18 cellular contexts compared by ENCODE assay signal in genomic region chr18:3283253-3283863, GRCh38. TPM values are rescaled to one million over a fixed set of nuclear protein-coding genes. Genes with fewer than 3 reads are reported as not detected.
DNase-seq lines count a peak whose midpoint lies in the region; ATAC-seq and TF ChIP-seq lines count a peak whose summit lies in the region.
"Had no signal": no experiment of that assay in that cellular context is flagged by ENCODE, and none has a peak within 500 bp of the region (broad histone marks: within the 10 kb centered on the region; RNA-seq: fewer than 3 reads in every experiment).

No MANE protein-coding gene starts in this region.

- H3K4me3 ChIP-seq in WERI-Rb-1 (ENCODE audit: low read depth, low read length) (no peak overlapping the region), gastrocnemius medialis (peak overlapping the region in 3 of 4 donors; percentile 27 to 39 (median 34))
- H3K4me3 ChIP-seq: BLaER1, Peyer's patch, skin epidermis, vagina had no signal

- H3K4me3 Mint-ChIP-seq in activated naive CD8-positive, alpha-beta T cell treated with anti-CD3 and anti-CD28 coated beads for 36 hours: no peak overlapping the region
- H3K4me3 Mint-ChIP-seq: activated naive CD8-positive, alpha-beta T cell; naive B cell had no signal

- peaks cover 8% of the 10 kb centered on the region for H3K4me1 Mint-ChIP-seq in activated naive CD8-positive, alpha-beta T cell treated with anti-CD3 and anti-CD28 coated beads for 36 hours

- no peak for TF ChIP-seq CTCF in WERI-Rb-1 (IDR thresholded peaks at IDR 0.05; ENCODE audit: low read depth, low read length)
- TF ChIP-seq CTCF in gastrocnemius medialis (IDR thresholded peaks at IDR 0.05 in 4 of 5, conservative IDR thresholded peaks at IDR 0.05 in 1 of 5): no peak

- H3K9me3 ChIP-seq in WERI-Rb-1 (ENCODE audit: severe bottlenecking) (no peaks in the 10 kb centered on the region), gastrocnemius medialis (no peaks in the 10 kb centered on the region)
- H3K9me3 ChIP-seq: Peyer's patch, vagina had no signal

- intact Hi-C loops in gastrocnemius medialis (cut with DNase I; ENCODE audit: low total_unique reads): loop anchor here (2.0 kb wide), 1 partner anchor 171 kb away; no protein-coding TSS in a partner anchor

- in situ Hi-C loops in gastrocnemius medialis (cut with MboI; ENCODE audit: low sequenced_read_pairs in 4 of 4): loop anchor here (5.0 to 10.0 kb wide), 5 partner anchors 161 to 384 kb away; partner anchors contain the start of gene TGIF1 (in 2 of the 4)

- H3K27me3 ChIP-seq in WERI-Rb-1 (ENCODE audit: insufficient read depth, low read depth, severe bottlenecking) (no peaks in the 10 kb centered on the region), gastrocnemius medialis (no peaks in the 10 kb centered on the region)
- H3K27me3 ChIP-seq: BLaER1, Peyer's patch, vagina had no signal

- DNase-seq in HT-29 (ENCODE audit: low spot score) (peak; percentile 65), WERI-Rb-1 (no peak), medulla oblongata (ENCODE audit: extremely low spot score) (peak; percentile 38), gastrocnemius medialis (no peak), DMS53 (lab: John Stamatoyannopoulos, UW) (no peak), NCI-H1930 (lab: John Stamatoyannopoulos, UW) (no peak)
- DNase-seq in activated naive CD8-positive, alpha-beta T cell treated with anti-CD3 and anti-CD28 coated beads for 36 hours: no peak
- DNase-seq: activated T-cell treated with anti-CD3 and anti-CD28 coated beads for 4 hours; kidney; naive B cell; NCI-H187; Peyer's patch; stimulated activated naive CD4-positive, alpha-beta T cell had no signal

- H3K27me3 Mint-ChIP-seq in activated naive CD8-positive, alpha-beta T cell treated with anti-CD3 and anti-CD28 coated beads for 36 hours: no peaks in the 10 kb centered on the region
- H3K27me3 Mint-ChIP-seq: activated naive CD8-positive, alpha-beta T cell; naive B cell had no signal

- peaks cover 3% of the 10 kb centered on the region for H3K9me3 Mint-ChIP-seq in activated naive CD8-positive, alpha-beta T cell treated with anti-CD3 and anti-CD28 coated beads for 36 hours

- ATAC-seq in gastrocnemius medialis (no peak), GM18861 (IDR thresholded peaks at IDR 0.05; ENCODE audit: unreplicated experiment) (no peak)

- H3K4me1 ChIP-seq in gastrocnemius medialis: peaks cover 9 to 10% of the 10 kb centered on the region in 2 donors
- H3K4me1 ChIP-seq: Peyer's patch, vagina had no signal

- H3K27ac ChIP-seq in WERI-Rb-1: peak overlapping the region; percentile 35
- H3K27ac ChIP-seq in gastrocnemius medialis: no peak overlapping the region
- H3K27ac ChIP-seq: BLaER1, Peyer's patch, vagina had no signal

- H3K36me3 ChIP-seq in WERI-Rb-1 (peaks cover 2% of the 10 kb centered on the region), gastrocnemius medialis (peaks cover 0 to 4% of the 10 kb centered on the region in 2 donors)

- peaks cover 6% of the 10 kb centered on the region for H3K36me3 Mint-ChIP-seq in activated naive CD8-positive, alpha-beta T cell treated with anti-CD3 and anti-CD28 coated beads for 36 hours

- no peak for TF ChIP-seq POLR2A in gastrocnemius medialis (IDR thresholded peaks at IDR 0.05)

- H3K27ac Mint-ChIP-seq in activated naive CD8-positive, alpha-beta T cell treated with anti-CD3 and anti-CD28 coated beads for 36 hours: no peak overlapping the region
- H3K27ac Mint-ChIP-seq: activated naive CD8-positive, alpha-beta T cell; naive B cell had no signal

RNA-seq across cellular contexts. Expression of gene MYL12B, which starts 21.4 kb away (rescaled TPM):
- total RNA-seq in HT-29 (2014; rRNA removed; shearing (Covaris generic)): 483 and 484 TPM in 2 replicates
- total RNA-seq in gastrocnemius medialis: 100 to 1,000 TPM; 100 to 293 (median 185) TPM
- 100 to 1,000 TPM; 234 to 235 TPM for total RNA-seq in activated naive CD8-positive, alpha-beta T cell treated with anti-CD3 and anti-CD28 coated beads for 36 hours

RNA-seq across cellular contexts. Expression of gene MYL12A, which starts 35.8 kb away (rescaled TPM):
- total RNA-seq in HT-29 (2014; rRNA removed; shearing (Covaris generic)): 559 and 564 TPM in 2 replicates
- total RNA-seq in gastrocnemius medialis: 1,000 to 10,000 TPM in 2 of 4 donors, 100 to 1,000 TPM in 2; 526 to 2,307 (median 1,474) TPM
- 100 to 1,000 TPM; 316 to 321 TPM for total RNA-seq in activated naive CD8-positive, alpha-beta T cell treated with anti-CD3 and anti-CD28 coated beads for 36 hours

Comparison
In these comparisons a context has a peak if more than half of its experiments do, and no peak if none do; other contexts are left out.
1. DNase-seq: peak in HT-29 (single experiment) and medulla oblongata (single experiment); none in WERI-Rb-1 (single experiment), gastrocnemius medialis (0 of 2), DMS53 (single experiment), activated naive CD8-positive, alpha-beta T cell treated with anti-CD3 and anti-CD28 coated beads for 36 hours (single experiment) and NCI-H1930 (0 of 2).